1 cellular context compared by ENCODE assay signal in the genomic region with DNA sequence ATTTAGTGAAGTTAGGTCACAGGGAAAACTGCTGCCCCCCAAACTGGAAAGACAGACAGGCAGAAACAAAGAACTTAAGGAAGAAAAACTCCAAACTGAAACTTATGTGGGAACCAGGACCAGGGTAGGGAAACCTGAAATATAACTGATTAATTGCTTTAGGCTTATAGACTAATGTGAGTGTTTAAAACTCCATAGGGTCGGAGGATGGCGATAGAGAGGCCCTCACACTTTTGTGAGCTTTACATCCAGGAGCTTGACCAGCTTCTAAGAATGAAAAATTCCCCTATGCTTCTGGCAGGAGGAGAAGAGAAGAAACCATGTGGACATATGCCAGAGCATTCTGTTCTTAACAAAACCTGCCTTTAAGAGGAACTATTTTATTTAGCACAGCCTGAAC.
TF ChIP-seq lines count a peak whose summit lies in the region.

No MANE protein-coding gene starts in this region.

TF ChIP-seq in WTC11, 78 proteins besides CTCF, POLR2A, EP300 and RAD21 (continued from another document):
- TF ChIP-seq, protein P1, sequence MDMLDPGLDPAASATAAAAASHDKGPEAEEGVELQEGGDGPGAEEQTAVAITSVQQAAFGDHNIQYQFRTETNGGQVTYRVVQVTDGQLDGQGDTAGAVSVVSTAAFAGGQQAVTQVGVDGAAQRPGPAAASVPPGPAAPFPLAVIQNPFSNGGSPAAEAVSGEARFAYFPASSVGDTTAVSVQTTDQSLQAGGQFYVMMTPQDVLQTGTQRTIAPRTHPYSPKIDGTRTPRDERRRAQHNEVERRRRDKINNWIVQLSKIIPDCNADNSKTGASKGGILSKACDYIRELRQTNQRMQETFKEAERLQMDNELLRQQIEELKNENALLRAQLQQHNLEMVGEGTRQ (CRISPR knock-in tag; IDR thresholded peaks at IDR 0.05), result no peak
- TF ChIP-seq ZNF671 (CRISPR knock-in tag; IDR thresholded peaks at IDR 0.05), result no peak
- TF ChIP-seq ESRRA (CRISPR knock-in tag; IDR thresholded peaks at IDR 0.05; ENCODE audit: borderline replicate concordance), result no peak
- TF ChIP-seq, protein P2, sequence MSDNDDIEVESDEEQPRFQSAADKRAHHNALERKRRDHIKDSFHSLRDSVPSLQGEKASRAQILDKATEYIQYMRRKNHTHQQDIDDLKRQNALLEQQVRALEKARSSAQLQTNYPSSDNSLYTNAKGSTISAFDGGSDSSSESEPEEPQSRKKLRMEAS (CRISPR knock-in tag; IDR thresholded peaks at IDR 0.05), result no peak
- no peak for TF ChIP-seq GABPB1 (CRISPR knock-in tag; IDR thresholded peaks at IDR 0.05)
- TF ChIP-seq PRRX2 (CRISPR knock-in tag; IDR thresholded peaks at IDR 0.05), result no peak
- no peak for TF ChIP-seq CREB1 (CRISPR knock-in tag; IDR thresholded peaks at IDR 0.05)
- TF ChIP-seq, protein P3, sequence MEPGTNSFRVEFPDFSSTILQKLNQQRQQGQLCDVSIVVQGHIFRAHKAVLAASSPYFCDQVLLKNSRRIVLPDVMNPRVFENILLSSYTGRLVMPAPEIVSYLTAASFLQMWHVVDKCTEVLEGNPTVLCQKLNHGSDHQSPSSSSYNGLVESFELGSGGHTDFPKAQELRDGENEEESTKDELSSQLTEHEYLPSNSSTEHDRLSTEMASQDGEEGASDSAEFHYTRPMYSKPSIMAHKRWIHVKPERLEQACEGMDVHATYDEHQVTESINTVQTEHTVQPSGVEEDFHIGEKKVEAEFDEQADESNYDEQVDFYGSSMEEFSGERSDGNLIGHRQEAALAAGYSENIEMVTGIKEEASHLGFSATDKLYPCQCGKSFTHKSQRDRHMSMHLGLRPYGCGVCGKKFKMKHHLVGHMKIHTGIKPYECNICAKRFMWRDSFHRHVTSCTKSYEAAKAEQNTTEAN (CRISPR knock-in tag; IDR thresholded peaks at IDR 0.05), result no peak
- no peak for TF ChIP-seq JAZF1 (CRISPR knock-in tag; IDR thresholded peaks at IDR 0.05)
- TF ChIP-seq RELA (CRISPR knock-in tag; IDR thresholded peaks at IDR 0.05; ENCODE audit: borderline replicate concordance), result no peak
- TF ChIP-seq, protein P4, sequence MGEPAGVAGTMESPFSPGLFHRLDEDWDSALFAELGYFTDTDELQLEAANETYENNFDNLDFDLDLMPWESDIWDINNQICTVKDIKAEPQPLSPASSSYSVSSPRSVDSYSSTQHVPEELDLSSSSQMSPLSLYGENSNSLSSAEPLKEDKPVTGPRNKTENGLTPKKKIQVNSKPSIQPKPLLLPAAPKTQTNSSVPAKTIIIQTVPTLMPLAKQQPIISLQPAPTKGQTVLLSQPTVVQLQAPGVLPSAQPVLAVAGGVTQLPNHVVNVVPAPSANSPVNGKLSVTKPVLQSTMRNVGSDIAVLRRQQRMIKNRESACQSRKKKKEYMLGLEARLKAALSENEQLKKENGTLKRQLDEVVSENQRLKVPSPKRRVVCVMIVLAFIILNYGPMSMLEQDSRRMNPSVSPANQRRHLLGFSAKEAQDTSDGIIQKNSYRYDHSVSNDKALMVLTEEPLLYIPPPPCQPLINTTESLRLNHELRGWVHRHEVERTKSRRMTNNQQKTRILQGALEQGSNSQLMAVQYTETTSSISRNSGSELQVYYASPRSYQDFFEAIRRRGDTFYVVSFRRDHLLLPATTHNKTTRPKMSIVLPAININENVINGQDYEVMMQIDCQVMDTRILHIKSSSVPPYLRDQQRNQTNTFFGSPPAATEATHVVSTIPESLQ (CRISPR knock-in tag; IDR thresholded peaks at IDR 0.05), result no peak
